18 cellular contexts compared by ENCODE assay signal in the genomic region with DNA sequence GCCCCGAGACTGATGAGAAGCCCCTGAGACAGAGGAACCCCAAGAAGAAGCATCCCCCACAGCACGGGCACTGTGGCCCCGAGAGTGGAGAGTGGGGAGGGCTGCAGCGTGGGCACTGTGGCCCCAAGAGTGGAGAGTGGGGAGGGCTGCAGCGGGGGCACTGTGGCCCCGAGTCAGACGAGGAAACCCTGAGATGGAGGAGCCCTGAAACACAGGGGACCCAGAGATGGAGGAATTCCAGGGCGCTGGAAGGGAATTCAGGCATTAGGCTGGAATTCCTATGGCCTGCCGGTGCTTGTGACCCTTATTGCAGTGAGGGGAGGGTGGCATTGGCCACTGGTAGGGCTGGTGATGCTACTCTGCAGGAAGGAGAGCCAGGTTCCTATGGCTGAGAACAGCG.
DNase-seq lines count a peak whose midpoint lies in the region; ATAC-seq and TF ChIP-seq lines count a peak whose summit lies in the region.
"Had no signal": no experiment of that assay in that cellular context is flagged by ENCODE, and none has a peak within 500 bp of the region (broad histone marks: within the 10 kb centered on the region; RNA-seq: fewer than 3 reads in every experiment).

No MANE protein-coding gene starts in this region.

- no peak overlapping the region for H3K27ac ChIP-seq in spleen
- H3K27ac ChIP-seq: A549, BLaER1, PC-9, SJCRH30 had no signal

- WGBS in spleen, 5 donors, result 81 to 90% (median 85%) methylated on average over 10 of the region's 10 CpGs

- DNase-seq in activated naive CD4-positive, alpha-beta T cell treated with anti-CD3 and anti-CD28 coated beads, Interleukin-2, amount 50 U/mL, for 16 hours, result peak; percentile 2
- DNase-seq in activated naive CD4-positive, alpha-beta T cell treated with Interleukin-2 at 50 U/mL for 16 hours, result no peak
- DNase-seq in islet precursor cell (peak; percentile 27), spleen (peak; percentile 61), ureter (ENCODE audit: low spot score) (peak; percentile 28), NCI-H748 treated with DMSO at 0.1 percent for 48 hours (lab: John Stamatoyannopoulos, UW) (no peak), DMS 273 (lab: John Stamatoyannopoulos, UW; ENCODE audit: unreplicated experiment) (no peak)
- DNase-seq: KG1, NCI-H1417, NCI-H187, NCI-H226, NCI-H524, PC-9, SJCRH30 had no signal

- H3K4me3 ChIP-seq in spleen, result no peak overlapping the region
- H3K4me3 ChIP-seq: A549, BLaER1, GM23338, PC-9, SJCRH30 had no signal

- H3K36me3 ChIP-seq in spleen, result no peaks in the 10 kb centered on the region
- H3K36me3 ChIP-seq: BLaER1, SJCRH30 had no signal

- peaks cover 0 to 14% (median 0%) of the 10 kb centered on the region in 7 donors for H3K27me3 ChIP-seq in spleen (replicated peaks in 1 of 7)
- H3K27me3 ChIP-seq: BLaER1 had no signal

- no peak for ATAC-seq in HG02973 (IDR thresholded peaks at IDR 0.05; ENCODE audit: unreplicated experiment)
- ATAC-seq: A549, GM23338 had no signal

- intact Hi-C loops in spleen (cut with DNase I; ENCODE audit: low total_unique reads), result no loop called here

- no peak for TF ChIP-seq POLR2A in spleen (IDR thresholded peaks at IDR 0.05)

- H3K4me1 ChIP-seq in spleen, result no peaks in the 10 kb centered on the region
- H3K4me1 ChIP-seq: A549, BLaER1, SJCRH30 had no signal

- no peaks in the 10 kb centered on the region for H3K9me3 ChIP-seq in spleen
- H3K9me3 ChIP-seq: A549, BLaER1, SJCRH30 had no signal

- no peak for TF ChIP-seq CTCF in spleen (IDR thresholded peaks at IDR 0.05 in 8 of 11, conservative IDR thresholded peaks at IDR 0.05 in 3 of 11)

Comparison
In these comparisons a context has a peak if more than half of its experiments do, and no peak if none do; other contexts are left out.
1. DNase-seq: peak in activated naive CD4-positive, alpha-beta T cell treated with anti-CD3 and anti-CD28 coated beads, Interleukin-2, amount 50 U/mL, for 16 hours (single experiment), islet precursor cell (single experiment), spleen (single experiment) and ureter (single experiment); none in activated naive CD4-positive, alpha-beta T cell treated with Interleukin-2 at 50 U/mL for 16 hours (single experiment), NCI-H748 treated with DMSO at 0.1 percent for 48 hours (single experiment) and DMS 273 (single experiment).